Comparison of ENCODE assay signal across 1 cellular context in the genomic region with DNA sequence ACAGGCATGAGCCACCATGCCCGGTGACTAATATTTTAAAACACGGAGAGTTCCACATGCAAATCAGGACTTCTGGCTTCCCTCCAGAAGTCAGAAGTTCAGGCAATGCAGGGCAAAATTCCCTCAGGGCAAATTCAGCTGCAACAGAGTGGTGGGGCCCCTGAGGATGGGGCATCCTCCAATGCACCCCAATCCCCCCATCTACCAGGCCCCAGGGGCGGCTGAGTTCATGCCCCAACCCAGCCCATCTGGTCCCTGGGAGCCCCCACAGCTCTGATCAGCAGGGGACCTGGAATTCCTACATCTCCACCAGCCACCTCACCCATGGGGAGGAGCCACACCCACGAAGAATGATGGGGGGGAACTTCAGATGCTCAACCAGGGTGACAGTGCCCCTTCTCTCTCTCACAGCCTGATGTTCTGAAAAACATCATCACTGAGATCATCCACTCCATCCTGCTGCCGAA.
TF ChIP-seq lines count a peak whose summit lies in the region.

No MANE protein-coding gene starts in this region.

TF ChIP-seq in HEK293, 187 proteins besides CTCF, POLR2A, EP300 and RAD21 (continued from another document):
- TF ChIP-seq, protein P1, sequence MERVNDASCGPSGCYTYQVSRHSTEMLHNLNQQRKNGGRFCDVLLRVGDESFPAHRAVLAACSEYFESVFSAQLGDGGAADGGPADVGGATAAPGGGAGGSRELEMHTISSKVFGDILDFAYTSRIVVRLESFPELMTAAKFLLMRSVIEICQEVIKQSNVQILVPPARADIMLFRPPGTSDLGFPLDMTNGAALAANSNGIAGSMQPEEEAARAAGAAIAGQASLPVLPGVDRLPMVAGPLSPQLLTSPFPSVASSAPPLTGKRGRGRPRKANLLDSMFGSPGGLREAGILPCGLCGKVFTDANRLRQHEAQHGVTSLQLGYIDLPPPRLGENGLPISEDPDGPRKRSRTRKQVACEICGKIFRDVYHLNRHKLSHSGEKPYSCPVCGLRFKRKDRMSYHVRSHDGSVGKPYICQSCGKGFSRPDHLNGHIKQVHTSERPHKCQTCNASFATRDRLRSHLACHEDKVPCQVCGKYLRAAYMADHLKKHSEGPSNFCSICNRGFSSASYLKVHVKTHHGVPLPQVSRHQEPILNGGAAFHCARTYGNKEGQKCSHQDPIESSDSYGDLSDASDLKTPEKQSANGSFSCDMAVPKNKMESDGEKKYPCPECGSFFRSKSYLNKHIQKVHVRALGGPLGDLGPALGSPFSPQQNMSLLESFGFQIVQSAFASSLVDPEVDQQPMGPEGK (tag by site-specific recombination; IDR thresholded peaks at IDR 0.05) = peak; percentile 51; the same call in 1 of the 2 replicates
- TF ChIP-seq, protein P2, sequence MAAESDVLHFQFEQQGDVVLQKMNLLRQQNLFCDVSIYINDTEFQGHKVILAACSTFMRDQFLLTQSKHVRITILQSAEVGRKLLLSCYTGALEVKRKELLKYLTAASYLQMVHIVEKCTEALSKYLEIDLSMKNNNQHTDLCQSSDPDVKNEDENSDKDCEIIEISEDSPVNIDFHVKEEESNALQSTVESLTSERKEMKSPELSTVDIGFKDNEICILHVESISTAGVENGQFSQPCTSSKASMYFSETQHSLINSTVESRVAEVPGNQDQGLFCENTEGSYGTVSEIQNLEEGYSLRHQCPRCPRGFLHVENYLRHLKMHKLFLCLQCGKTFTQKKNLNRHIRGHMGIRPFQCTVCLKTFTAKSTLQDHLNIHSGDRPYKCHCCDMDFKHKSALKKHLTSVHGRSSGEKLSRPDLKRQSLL (tag by site-specific recombination; IDR thresholded peaks at IDR 0.05) = no peak
- TF ChIP-seq, protein P3, sequence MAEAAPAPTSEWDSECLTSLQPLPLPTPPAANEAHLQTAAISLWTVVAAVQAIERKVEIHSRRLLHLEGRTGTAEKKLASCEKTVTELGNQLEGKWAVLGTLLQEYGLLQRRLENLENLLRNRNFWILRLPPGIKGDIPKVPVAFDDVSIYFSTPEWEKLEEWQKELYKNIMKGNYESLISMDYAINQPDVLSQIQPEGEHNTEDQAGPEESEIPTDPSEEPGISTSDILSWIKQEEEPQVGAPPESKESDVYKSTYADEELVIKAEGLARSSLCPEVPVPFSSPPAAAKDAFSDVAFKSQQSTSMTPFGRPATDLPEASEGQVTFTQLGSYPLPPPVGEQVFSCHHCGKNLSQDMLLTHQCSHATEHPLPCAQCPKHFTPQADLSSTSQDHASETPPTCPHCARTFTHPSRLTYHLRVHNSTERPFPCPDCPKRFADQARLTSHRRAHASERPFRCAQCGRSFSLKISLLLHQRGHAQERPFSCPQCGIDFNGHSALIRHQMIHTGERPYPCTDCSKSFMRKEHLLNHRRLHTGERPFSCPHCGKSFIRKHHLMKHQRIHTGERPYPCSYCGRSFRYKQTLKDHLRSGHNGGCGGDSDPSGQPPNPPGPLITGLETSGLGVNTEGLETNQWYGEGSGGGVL (tag by site-specific recombination; IDR thresholded peaks at IDR 0.05) = peak; percentile 96
- TF ChIP-seq ZFP3 (tag by site-specific recombination; IDR thresholded peaks at IDR 0.05; ENCODE audit: low read depth) = no peak
- TF ChIP-seq, protein P4, sequence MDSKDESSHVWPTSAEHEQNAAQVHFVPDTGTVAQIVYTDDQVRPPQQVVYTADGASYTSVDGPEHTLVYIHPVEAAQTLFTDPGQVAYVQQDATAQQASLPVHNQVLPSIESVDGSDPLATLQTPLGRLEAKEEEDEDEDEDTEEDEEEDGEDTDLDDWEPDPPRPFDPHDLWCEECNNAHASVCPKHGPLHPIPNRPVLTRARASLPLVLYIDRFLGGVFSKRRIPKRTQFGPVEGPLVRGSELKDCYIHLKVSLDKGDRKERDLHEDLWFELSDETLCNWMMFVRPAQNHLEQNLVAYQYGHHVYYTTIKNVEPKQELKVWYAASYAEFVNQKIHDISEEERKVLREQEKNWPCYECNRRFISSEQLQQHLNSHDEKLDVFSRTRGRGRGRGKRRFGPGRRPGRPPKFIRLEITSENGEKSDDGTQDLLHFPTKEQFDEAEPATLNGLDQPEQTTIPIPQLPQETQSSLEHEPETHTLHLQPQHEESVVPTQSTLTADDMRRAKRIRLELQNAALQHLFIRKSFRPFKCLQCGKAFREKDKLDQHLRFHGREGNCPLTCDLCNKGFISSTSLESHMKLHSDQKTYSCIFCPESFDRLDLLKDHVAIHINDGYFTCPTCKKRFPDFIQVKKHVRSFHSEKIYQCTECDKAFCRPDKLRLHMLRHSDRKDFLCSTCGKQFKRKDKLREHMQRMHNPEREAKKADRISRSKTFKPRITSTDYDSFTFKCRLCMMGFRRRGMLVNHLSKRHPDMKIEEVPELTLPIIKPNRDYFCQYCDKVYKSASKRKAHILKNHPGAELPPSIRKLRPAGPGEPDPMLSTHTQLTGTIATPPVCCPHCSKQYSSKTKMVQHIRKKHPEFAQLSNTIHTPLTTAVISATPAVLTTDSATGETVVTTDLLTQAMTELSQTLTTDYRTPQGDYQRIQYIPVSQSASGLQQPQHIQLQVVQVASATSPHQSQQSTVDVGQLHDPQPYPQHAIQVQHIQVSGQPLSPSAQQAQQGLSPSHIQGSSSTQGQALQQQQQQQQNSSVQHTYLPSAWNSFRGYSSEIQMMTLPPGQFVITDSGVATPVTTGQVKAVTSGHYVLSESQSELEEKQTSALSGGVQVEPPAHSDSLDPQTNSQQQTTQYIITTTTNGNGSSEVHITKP (tag by site-specific recombination; IDR thresholded peaks at IDR 0.05) = peak; percentile 78
